Comparison of ENCODE assay signal across 36 cellular contexts in genomic region chr9:4622016-4622415, GRCh38. TPM values are rescaled to one million over a fixed set of nuclear protein-coding genes. Genes with fewer than 3 reads are reported as not detected.
"Had no signal": no experiment of that assay in that cellular context is flagged by ENCODE, and none has a peak within 500 bp of the region (broad histone marks: within the 10 kb centered on the region; RNA-seq: fewer than 3 reads in every experiment).

No MANE protein-coding gene starts in this region.

- H3K36me3 ChIP-seq: breast epithelium, prostate gland, WERI-Rb-1 had no signal

- H3K27me3 ChIP-seq: breast epithelium, esophagus squamous epithelium, heart right ventricle, pancreas, testis, upper lobe of left lung had no signal

- H3K4me3 ChIP-seq: breast epithelium, esophagus squamous epithelium, heart right ventricle, pancreas, prostate gland, skin epidermis, testis, upper lobe of left lung had no signal

- ATAC-seq: heart right ventricle; left ventricle myocardium superior; pancreas; sciatic nerve; stimulated activated naive CD8-positive, alpha-beta T cell treated with anti-CD3 and anti-CD28 coated beads, Interleukin-15, Interleukin-2, amounts not matched to agents 100 U/mL and 50 U/mL, for 24 hours had no signal

- H3K4me1 ChIP-seq: breast epithelium, pancreas, prostate gland, testis, upper lobe of left lung had no signal

- H3K27ac ChIP-seq: breast epithelium, epithelial cell of prostate, esophagus squamous epithelium, heart right ventricle, pancreas, prostate gland, skin epidermis, testis, upper lobe of left lung, WERI-Rb-1 had no signal

- H3K9me3 ChIP-seq: breast epithelium, esophagus squamous epithelium, heart right ventricle, pancreas, prostate gland, testis, upper lobe of left lung had no signal

- FAIRE-seq: colon, endometrium, islet of Langerhans, pancreas had no signal

- DNase-seq: activated CD4-positive, alpha-beta memory T cell treated with anti-CD3 and anti-CD28 coated beads, Interleukin-2, amount 10 ng/mL, durations not matched to agents 7 days and 5 days; activated CD4-positive, alpha-beta T cell treated with anti-CD3 and anti-CD28 coated beads, Interleukin-2, amount 10 ng/mL, durations not matched to agents 24 days and 14 days; activated CD4-positive, CD25-positive, alpha-beta regulatory T cell treated with anti-CD3 and anti-CD28 coated beads, Interleukin-2, amount 50 U/mL, for 72 hours; activated CD8-positive, alpha-beta memory T cell treated with anti-CD3 and anti-CD28 coated beads, Interleukin-2, amount 50 U/mL, for 48 hours; activated gamma-delta T cell treated with Interleukin-2 at 50 U/mL for 16 hours; activated naive CD4-positive, alpha-beta T cell treated with anti-CD3 and anti-CD28 coated beads, Interleukin-2, amount 50 U/mL, for 16 hours; activated naive CD8-positive, alpha-beta T cell treated with anti-CD3 and anti-CD28 coated beads, Interleukin-2, amount 50 U/mL, for 24 hours; activated T-cell treated with anti-CD3 and anti-CD28 coated beads, Interleukin-2, amount 50 U/mL, for 24 hours; amygdala; dermis blood vessel endothelial cell; effector CD4-positive, alpha-beta T cell; esophagus squamous epithelium; foreskin melanocyte; heart right ventricle; left ventricle myocardium superior; mammary epithelial cell; naive B cell; nephron progenitor cell; nucleus accumbens; pancreas; retina; stimulated activated CD4-positive, alpha-beta T cell treated with anti-CD3 and anti-CD28 coated beads, Interleukin-12 subunit alpha, Interleukin-12 subunit beta, amount 100 ng/mL, for 4 hours; stimulated activated CD4-positive, alpha-beta T cell treated with anti-CD3 and anti-CD28 coated beads, Interleukin-4, amount 100 ng/mL, for 1 hour; stimulated activated naive CD8-positive, alpha-beta T cell treated with anti-CD3 and anti-CD28 coated beads, Interleukin-15, Interleukin-2, amounts not matched to agents 100 U/mL and 50 U/mL, for 24 hours; T1000; testis; upper lobe of left lung; WERI-Rb-1 had no signal

RNA-seq across cellular contexts. Expression of gene SPATA6L, which starts 44.3 kb away (rescaled TPM):
- total RNA-seq: activated CD4-positive, alpha-beta T cell treated with anti-CD3 and anti-CD28 coated beads, Interleukin-2, amount 10 ng/mL, durations not matched to agents 24 days and 14 days had no signal
